8 cellular contexts compared by ENCODE assay signal in the genomic region with DNA sequence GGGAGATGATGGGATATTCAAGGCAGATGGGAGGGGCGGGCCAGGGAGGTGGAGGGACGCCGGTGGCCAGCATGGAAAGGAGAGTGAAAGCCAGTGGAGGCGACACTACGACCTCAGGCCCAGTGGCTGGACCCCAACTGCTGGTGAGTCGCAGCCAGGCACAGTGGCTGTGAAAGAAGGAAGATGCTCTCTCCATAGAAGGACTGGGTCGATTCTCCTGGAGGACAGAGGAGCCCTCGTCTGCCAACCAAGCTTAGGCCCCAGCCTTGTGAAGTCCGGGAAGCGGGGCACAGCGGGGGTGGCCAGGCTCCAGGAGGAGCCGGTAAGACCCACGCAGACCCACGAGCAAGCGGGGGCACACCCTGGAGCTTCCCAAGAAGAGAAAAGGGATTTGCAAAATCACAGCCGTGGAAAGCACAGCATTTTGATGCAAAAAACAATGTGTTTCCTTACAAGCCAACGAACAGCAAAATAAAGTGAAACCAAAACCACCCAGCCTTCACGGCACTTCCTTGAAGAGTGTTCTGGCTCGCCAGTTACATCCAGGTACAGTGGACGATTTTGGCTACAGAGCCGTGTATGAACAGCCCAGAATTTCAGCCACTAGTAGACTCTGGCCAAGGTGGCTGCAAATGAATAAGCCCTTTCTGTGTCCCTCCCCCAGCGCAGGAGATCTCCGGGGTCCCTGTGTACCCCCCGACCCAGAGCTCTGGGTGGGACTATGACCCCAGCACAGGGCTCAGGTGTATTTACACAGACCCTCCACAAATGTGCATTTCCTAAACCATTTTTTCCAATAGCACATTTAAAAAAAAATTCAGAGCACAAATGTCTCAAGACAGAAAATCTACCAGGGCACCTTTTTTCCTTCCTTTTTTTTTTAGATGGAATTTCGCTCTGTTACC.
DNase-seq lines count a peak whose midpoint lies in the region; ATAC-seq and TF ChIP-seq lines count a peak whose summit lies in the region.

No MANE protein-coding gene starts in this region.

- TF ChIP-seq POLR2A in transverse colon (IDR thresholded peaks at IDR 0.05), result no peak

- in situ Hi-C loops in transverse colon (cut with MboI; ENCODE audit: low pct_ligation_motif_present in 1 of 4, low pct_unique_long_range_greater_than_20kb in 1 of 4, low sequenced_read_pairs in 3 of 4), result no loop called here

- no peaks in the 10 kb centered on the region for H3K36me3 ChIP-seq in transverse colon

- H3K4me3 ChIP-seq in transverse colon, result peak overlapping the region in 3 of 4 donors; percentile 29 to 52 (median 29)

- peak in 1 of 5 experiments; percentile 8 for TF ChIP-seq CTCF in transverse colon (IDR thresholded peaks at IDR 0.05)

- H3K4me1 Mint-ChIP-seq in activated T-cell treated with anti-CD3 and anti-CD28 coated beads, Interleukin-2, amount 50 U/mL, for 72 hours (ENCODE audit: low read depth), result peaks cover 22% of the 10 kb centered on the region

- peaks cover 0 to 28% (median 14%) of the 10 kb centered on the region in 4 donors for H3K4me1 ChIP-seq in transverse colon

- H3K27ac ChIP-seq in transverse colon, result peak overlapping the region; percentile 4 to 76 (median 71)

- no peaks in the 10 kb centered on the region for H3K36me3 Mint-ChIP-seq in activated T-cell treated with anti-CD3 and anti-CD28 coated beads, Interleukin-2, amount 50 U/mL, for 72 hours (ENCODE audit: insufficient read depth in 2 of 2)

- 49 to 58% methylated on average over 10 to 25 of the region's 25 CpGs for WGBS in transverse colon (ENCODE audit: low coverage in 1 of 2), 2 donors

- ATAC-seq in activated T-cell treated with anti-CD3 and anti-CD28 coated beads, Interleukin-2, amount 50 U/mL, for 72 hours (replicated peaks in 1 of 2), result peak; percentile 71 to 78
- ATAC-seq in HG02970 (IDR thresholded peaks at IDR 0.05; ENCODE audit: low FRiP score, unreplicated experiment) (no peak), HG03342 (IDR thresholded peaks at IDR 0.05; ENCODE audit: unreplicated experiment) (no peak)

- DNase-seq in activated gamma-delta T cell treated with Interleukin-2 at 50 U/mL for 16 hours (peak; percentile 36), activated gamma-delta T cell (lab: John Stamatoyannopoulos, UW) (no peak), medulla oblongata (ENCODE audit: extremely low spot score) (peak; percentile 9), transverse colon (peak; percentile 54), cerebellum (ENCODE audit: low spot score) (no peak)
- peak; percentile 36 to 52 for DNase-seq in activated T-cell treated with anti-CD3 and anti-CD28 coated beads, Interleukin-2, amount 50 U/mL, for 72 hours

- peak overlapping the region; percentile 77 to 83 for H3K4me3 Mint-ChIP-seq in activated T-cell treated with anti-CD3 and anti-CD28 coated beads, Interleukin-2, amount 50 U/mL, for 72 hours

- intact Hi-C loops in transverse colon (cut with DNase I; ENCODE audit: low total_unique reads), result no loop called here

- H3K9me3 Mint-ChIP-seq in activated T-cell treated with anti-CD3 and anti-CD28 coated beads, Interleukin-2, amount 50 U/mL, for 72 hours, result no peaks in the 10 kb centered on the region

- H3K27ac Mint-ChIP-seq in activated T-cell treated with anti-CD3 and anti-CD28 coated beads, Interleukin-2, amount 50 U/mL, for 72 hours, result peak overlapping the region; percentile 82

- H3K27me3 ChIP-seq in transverse colon, result no peaks in the 10 kb centered on the region

- no peaks in the 10 kb centered on the region for H3K9me3 ChIP-seq in transverse colon

- no peaks in the 10 kb centered on the region for H3K27me3 Mint-ChIP-seq in activated T-cell treated with anti-CD3 and anti-CD28 coated beads, Interleukin-2, amount 50 U/mL, for 72 hours (ENCODE audit: low read depth)

- TF ChIP-seq EP300 in transverse colon (IDR thresholded peaks at IDR 0.05; ENCODE audit: low read depth), result no peak

Comparison
In these comparisons a context has a peak if more than half of its experiments do, and no peak if none do; other contexts are left out.
1. DNase-seq: peak in activated gamma-delta T cell treated with Interleukin-2 at 50 U/mL for 16 hours (single experiment), activated T-cell treated with anti-CD3 and anti-CD28 coated beads, Interleukin-2, amount 50 U/mL, for 72 hours (2 of 2), medulla oblongata (single experiment) and transverse colon (single experiment); none in activated gamma-delta T cell (single experiment) and cerebellum (single experiment).
2. ATAC-seq: peak in activated T-cell treated with anti-CD3 and anti-CD28 coated beads, Interleukin-2, amount 50 U/mL, for 72 hours (2 of 2); none in HG02970 (single experiment) and HG03342 (single experiment).